9 cellular contexts compared by ENCODE assay signal in genomic region chr5:97182571-97183099, GRCh38. TPM values are rescaled to one million over a fixed set of nuclear protein-coding genes. Genes with fewer than 3 reads are reported as not detected.
DNase-seq lines count a peak whose midpoint lies in the region; TF ChIP-seq lines count a peak whose summit lies in the region.
"Had no signal": no experiment of that assay in that cellular context is flagged by ENCODE, and none has a peak within 500 bp of the region (broad histone marks: within the 10 kb centered on the region; RNA-seq: fewer than 3 reads in every experiment).

No MANE protein-coding gene starts in this region.

- peaks cover 3% of the 10 kb centered on the region for H3K9me3 Mint-ChIP-seq in activated naive CD4-positive, alpha-beta T cell treated with anti-CD3 and anti-CD28 coated beads, Interleukin-2, amount 50 U/mL, for 24 hours
- H3K9me3 Mint-ChIP-seq in activated naive CD8-positive, alpha-beta T cell (ENCODE audit: low read depth): peaks cover 3% of the 10 kb centered on the region
- H3K9me3 Mint-ChIP-seq in immature natural killer cell: no peaks in the 10 kb centered on the region

- WGBS in suprapubic skin: under 1% methylated on average over 12 of the region's 12 CpGs

- H3K27me3 Mint-ChIP-seq in activated naive CD4-positive, alpha-beta T cell treated with anti-CD3 and anti-CD28 coated beads, Interleukin-2, amount 50 U/mL, for 24 hours: no peaks in the 10 kb centered on the region
- H3K27me3 Mint-ChIP-seq in activated naive CD8-positive, alpha-beta T cell: no peaks in the 10 kb centered on the region
- peaks cover 3 to 12% (median 12%) of the 10 kb centered on the region in 3 donors for H3K27me3 Mint-ChIP-seq in immature natural killer cell (ENCODE audit: low read depth in 3 of 3)

- no peak for TF ChIP-seq POLR2A in suprapubic skin (IDR thresholded peaks at IDR 0.05)

- peak overlapping the region; percentile 94 for H3K27ac ChIP-seq in suprapubic skin

- H3K4me1 Mint-ChIP-seq in activated naive CD4-positive, alpha-beta T cell treated with anti-CD3 and anti-CD28 coated beads, Interleukin-2, amount 50 U/mL, for 24 hours: peaks cover 50% of the 10 kb centered on the region
- H3K4me1 Mint-ChIP-seq in activated naive CD8-positive, alpha-beta T cell (ENCODE audit: low read depth): peaks cover 37% of the 10 kb centered on the region
- H3K4me1 Mint-ChIP-seq in immature natural killer cell: peaks cover 33 to 50% of the 10 kb centered on the region in 2 donors

- H3K4me3 Mint-ChIP-seq in activated naive CD4-positive, alpha-beta T cell treated with anti-CD3 and anti-CD28 coated beads, Interleukin-2, amount 50 U/mL, for 24 hours: peak overlapping the region; percentile 92
- H3K4me3 Mint-ChIP-seq in activated naive CD8-positive, alpha-beta T cell: peak overlapping the region; percentile 98
- H3K4me3 Mint-ChIP-seq in immature natural killer cell: peak overlapping the region; percentile 92 to 98 (median 96)

- peaks cover 32% of the 10 kb centered on the region for H3K4me1 ChIP-seq in suprapubic skin

- no peaks in the 10 kb centered on the region for H3K9me3 ChIP-seq in suprapubic skin

- no peak for TF ChIP-seq CTCF in suprapubic skin (IDR thresholded peaks at IDR 0.05)

- TF ChIP-seq EP300 in suprapubic skin (IDR thresholded peaks at IDR 0.05): no peak

- peak overlapping the region; percentile 89 for H3K4me3 ChIP-seq in suprapubic skin

- peaks cover 21% of the 10 kb centered on the region for H3K36me3 Mint-ChIP-seq in activated naive CD4-positive, alpha-beta T cell treated with anti-CD3 and anti-CD28 coated beads, Interleukin-2, amount 50 U/mL, for 24 hours
- peaks cover 16% of the 10 kb centered on the region for H3K36me3 Mint-ChIP-seq in activated naive CD8-positive, alpha-beta T cell
- peaks cover 7 to 14% (median 11%) of the 10 kb centered on the region in 3 donors for H3K36me3 Mint-ChIP-seq in immature natural killer cell

- H3K27ac Mint-ChIP-seq in activated naive CD4-positive, alpha-beta T cell treated with anti-CD3 and anti-CD28 coated beads, Interleukin-2, amount 50 U/mL, for 24 hours: peak overlapping the region; percentile 100
- peak overlapping the region; percentile 100 for H3K27ac Mint-ChIP-seq in activated naive CD8-positive, alpha-beta T cell
- H3K27ac Mint-ChIP-seq in immature natural killer cell: peak overlapping the region; percentile 100

- H3K27me3 ChIP-seq in suprapubic skin: no peaks in the 10 kb centered on the region

- no peak for DNase-seq in activated naive CD4-positive, alpha-beta T cell (lab: John Stamatoyannopoulos, UW)
- no peak for DNase-seq in immature natural killer cell
- no peak for DNase-seq in suprapubic skin (ENCODE audit: low spot score in 2 of 2)
- DNase-seq in GDM1 (lab: John Stamatoyannopoulos, UW): no peak
- DNase-seq in SKM-1 (lab: John Stamatoyannopoulos, UW; ENCODE audit: unreplicated experiment): no peak
- no peak for DNase-seq in NCI-H146 treated with DMSO at 0.1 percent for 48 hours (lab: John Stamatoyannopoulos, UW; ENCODE audit: unreplicated experiment)

- H3K36me3 ChIP-seq in suprapubic skin: peaks cover 13% of the 10 kb centered on the region

RNA-seq across cellular contexts. Expression of gene RIOK2, which starts 0.4 kb away (rescaled TPM):
- polyA plus RNA-seq in immature natural killer cell: 10 to 100 TPM; 10.6 to 15.8 (median 14.8) TPM
- 10 to 100 TPM in 3 of 4 donors, 1 to 10 TPM in 1; 7.4 to 24.9 (median 16.3) TPM for total RNA-seq in suprapubic skin

RNA-seq across cellular contexts. Expression of gene LIX1, which starts 40.2 kb away (rescaled TPM):
- polyA plus RNA-seq in immature natural killer cell: not detected
- under 1 TPM in 2 of 4 donors, not detected in 2; 0.13 to 0.48 TPM for total RNA-seq in suprapubic skin
- total RNA-seq: myocyte had no signal
